Comparison of ENCODE assay signal across 1 cellular context in the genomic region with DNA sequence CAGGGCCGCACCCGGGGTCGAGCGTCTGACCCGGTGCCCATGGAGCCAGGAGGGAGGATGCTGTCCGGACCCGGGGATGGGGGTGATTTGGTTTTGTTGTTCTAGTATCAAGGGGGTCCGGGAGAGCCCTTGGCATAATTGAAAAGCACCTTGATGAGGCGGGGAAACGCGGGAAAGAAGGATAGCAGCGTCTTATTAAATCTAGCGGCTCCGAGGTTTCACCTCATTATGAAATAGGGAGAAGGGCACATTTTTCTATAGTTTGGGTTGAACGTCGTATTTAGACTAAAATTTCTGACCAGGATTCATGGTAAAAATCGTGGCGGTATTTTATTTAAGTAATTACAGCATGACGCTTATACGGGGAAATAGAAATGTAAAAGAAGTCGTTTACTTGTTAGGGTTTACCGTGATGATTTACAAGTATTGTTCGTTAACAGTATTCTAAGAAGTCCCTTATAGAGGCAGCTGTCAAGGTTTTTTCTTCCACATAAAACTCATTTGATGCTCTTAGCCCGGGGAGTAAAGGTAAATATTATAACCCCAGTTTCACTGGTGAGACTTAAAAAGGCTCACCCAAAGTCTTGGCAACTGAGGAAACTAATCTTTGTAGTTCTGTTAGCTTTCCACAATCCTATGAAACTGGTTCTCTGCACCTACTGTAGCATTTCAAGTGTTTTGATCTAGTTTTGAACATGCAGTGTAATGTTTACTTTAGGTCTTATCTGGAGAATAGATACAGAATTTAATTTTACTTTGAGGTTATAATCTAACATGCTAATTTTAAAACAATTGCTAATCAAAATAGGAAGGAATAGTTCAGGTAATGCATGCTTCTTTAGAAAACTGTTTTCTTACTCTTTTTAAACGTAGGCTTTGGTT.
TF ChIP-seq lines count a peak whose summit lies in the region.

No MANE protein-coding gene starts in this region.

TF ChIP-seq in GM23338, 12 proteins besides CTCF, POLR2A, EP300 and RAD21 (continued from another document):
- no peak for TF ChIP-seq POLR2AphosphoS5 (IDR thresholded peaks at IDR 0.05; ENCODE audit: low read depth)
- TF ChIP-seq CREB1 (CRISPR knock-in tag; IDR thresholded peaks at IDR 0.05; ENCODE audit: low read depth) = no peak
- TF ChIP-seq STAT1 (IDR thresholded peaks at IDR 0.05; ENCODE audit: unreplicated experiment) = no peak
